8 cellular contexts compared by ENCODE assay signal in genomic region chr5:88140396-88140862, GRCh38.
DNase-seq lines count a peak whose midpoint lies in the region; ATAC-seq and TF ChIP-seq lines count a peak whose summit lies in the region.

No MANE protein-coding gene starts in this region.

- no peak overlapping the region for H3K27ac Mint-ChIP-seq in stimulated activated memory B cell treated with anti-CD40 and anti-IgM and Interleukin-4, amounts not matched to agents 10 μg/mL and 1 μg/mL and 100 μg/mL, for 72 hours

- H3K27ac ChIP-seq in HEK293 (ENCODE audit: extremely low read depth, low read depth, low read length) = peak overlapping the region; percentile 73; the same call in 1 of the 2 replicates
- no peak overlapping the region for H3K27ac ChIP-seq in smooth muscle cell (ENCODE audit: low read depth)

- ATAC-seq in stimulated activated memory B cell treated with anti-CD40 and anti-IgM and Interleukin-4, amounts not matched to agents 10 μg/mL and 1 μg/mL and 100 μg/mL, for 72 hours = no peak
- ATAC-seq in GM18907 (IDR thresholded peaks at IDR 0.05; ENCODE audit: unreplicated experiment) (no peak), HG03159 (IDR thresholded peaks at IDR 0.05; ENCODE audit: unreplicated experiment) (no peak)

- H3K27me3 ChIP-seq in smooth muscle cell (ENCODE audit: low read depth) = peaks cover 49% of the 10 kb centered on the region

- H3K4me2 ChIP-seq in smooth muscle cell = peak overlapping the region; percentile 95

- no peak overlapping the region for H3K9ac ChIP-seq in smooth muscle cell (ENCODE audit: low read depth)

- no peaks in the 10 kb centered on the region for H4K20me1 ChIP-seq in smooth muscle cell (ENCODE audit: low read depth)

- H3K4me1 Mint-ChIP-seq in stimulated activated memory B cell treated with anti-CD40 and anti-IgM and Interleukin-4, amounts not matched to agents 10 μg/mL and 1 μg/mL and 100 μg/mL, for 72 hours = peaks cover 12% of the 10 kb centered on the region

- CTCF ChIA-PET in HEK293 (lab: Yijun Ruan, JAX) = interaction anchor here (0.6 to 1.4 kb wide), 3 partner anchors 95 to 1626 kb away, joined by 3 to 5 read pairs (median 3); no protein-coding TSS in a partner anchor

- peak overlapping the region; percentile 97 for H2AFZ ChIP-seq in smooth muscle cell (ENCODE audit: low read depth)

- H3K9me3 ChIP-seq in HEK293 (ENCODE audit: control insufficient read depth, insufficient read depth, low read depth, low read length) (no peaks in the 10 kb centered on the region), smooth muscle cell (replicated peaks; ENCODE audit: low read depth) (no peaks in the 10 kb centered on the region)

- H3K4me1 ChIP-seq in HEK293 (ENCODE audit: control insufficient read depth, insufficient read depth, low read length) (no peaks in the 10 kb centered on the region), smooth muscle cell (ENCODE audit: low read depth) (peaks cover 5% of the 10 kb centered on the region)

- H3K79me2 ChIP-seq in smooth muscle cell (ENCODE audit: low read depth) = no peaks in the 10 kb centered on the region

- H3K36me3 ChIP-seq in HEK293 (ENCODE audit: control insufficient read depth in 2 of 2, insufficient read depth in 1 of 2, low read length in 2 of 2) = no peaks in the 10 kb centered on the region
- no peaks in the 10 kb centered on the region for H3K36me3 ChIP-seq in smooth muscle cell (ENCODE audit: low read depth)

- no peaks in the 10 kb centered on the region for H3K9me3 Mint-ChIP-seq in stimulated activated memory B cell treated with anti-CD40 and anti-IgM and Interleukin-4, amounts not matched to agents 10 μg/mL and 1 μg/mL and 100 μg/mL, for 72 hours

- H3K36me3 Mint-ChIP-seq in stimulated activated memory B cell treated with anti-CD40 and anti-IgM and Interleukin-4, amounts not matched to agents 10 μg/mL and 1 μg/mL and 100 μg/mL, for 72 hours = no peaks in the 10 kb centered on the region

- H3K27me3 Mint-ChIP-seq in stimulated activated memory B cell treated with anti-CD40 and anti-IgM and Interleukin-4, amounts not matched to agents 10 μg/mL and 1 μg/mL and 100 μg/mL, for 72 hours = no peaks in the 10 kb centered on the region

- 8% methylated on average over 16 of the region's 16 CpGs for WGBS in smooth muscle cell (ENCODE audit: low lambda C conversion rate)

- no peak overlapping the region for H3K4me3 Mint-ChIP-seq in stimulated activated memory B cell treated with anti-CD40 and anti-IgM and Interleukin-4, amounts not matched to agents 10 μg/mL and 1 μg/mL and 100 μg/mL, for 72 hours

- no peak for TF ChIP-seq CTCF in HEK293 (tag by site-specific recombination; IDR thresholded peaks at IDR 0.05)
- TF ChIP-seq CTCF in smooth muscle cell (IDR thresholded peaks at IDR 0.05; ENCODE audit: borderline replicate concordance, insufficient read depth, poor library complexity, severe bottlenecking) = no peak

- DNase-seq in anterior cingulate cortex (lab: John Stamatoyannopoulos, UW) (peak in 44 of 58 donors; percentile 13 to 75 (median 41)), iPS-NIHi11 (ENCODE audit: low spot score) (peak; percentile 71), smooth muscle cell (lab: John Stamatoyannopoulos, UW; ENCODE audit: unreplicated experiment) (no peak), T1000 (lab: John Stamatoyannopoulos, UW) (no peak)

- POLR2A ChIA-PET in HEK293 (lab: Yijun Ruan, JAX) = interaction anchor here (0.7 to 0.8 kb wide), 2 partner anchors 148 to 535 kb away, joined by 3 to 9 read pairs; no protein-coding TSS in a partner anchor

- H3K4me3 ChIP-seq in HEK293 (ENCODE audit: low read depth, low read length) (peak overlapping the region; percentile 47), smooth muscle cell (peak overlapping the region; percentile 72)

- no peaks in the 10 kb centered on the region for H3F3A ChIP-seq in smooth muscle cell (ENCODE audit: low read depth)

TF ChIP-seq in HEK293, 187 proteins besides CTCF, POLR2A, EP300 and RAD21 (continues in another document):
- no peak for TF ChIP-seq SCRT2 (tag by site-specific recombination; IDR thresholded peaks at IDR 0.05)
- no peak for TF ChIP-seq ZNF610 (tag by site-specific recombination; IDR thresholded peaks at IDR 0.05; ENCODE audit: borderline replicate concordance)
- TF ChIP-seq ZNF280C (tag by site-specific recombination; IDR thresholded peaks at IDR 0.05) = no peak
- TF ChIP-seq ZNF26 (tag by site-specific recombination; IDR thresholded peaks at IDR 0.05) = no peak
- no peak for TF ChIP-seq ZSCAN4 (tag by site-specific recombination; IDR thresholded peaks at IDR 0.05)
- TF ChIP-seq GFI1B (tag by site-specific recombination; IDR thresholded peaks at IDR 0.05) = no peak
- no peak for TF ChIP-seq ZNF37A (tag by site-specific recombination; IDR thresholded peaks at IDR 0.05)
- TF ChIP-seq ZNF221 (tag by site-specific recombination; IDR thresholded peaks at IDR 0.05; ENCODE audit: borderline replicate concordance) = no peak
- TF ChIP-seq ZNF266 (tag by site-specific recombination; IDR thresholded peaks at IDR 0.05; ENCODE audit: low read depth) = no peak
- no peak for TF ChIP-seq ZNF621 (tag by site-specific recombination; IDR thresholded peaks at IDR 0.05)
- TF ChIP-seq ZNF596 (tag by site-specific recombination; IDR thresholded peaks at IDR 0.05) = no peak
- no peak for TF ChIP-seq ZNF518A (tag by site-specific recombination; conservative IDR thresholded peaks at IDR 0.05; ENCODE audit: low read depth)

Comparison
In these comparisons a context has a peak if more than half of its experiments do, and no peak if none do; other contexts are left out.
1. DNase-seq: peak in anterior cingulate cortex (44 of 58) and iPS-NIHi11 (single experiment); none in smooth muscle cell (single experiment) and T1000 (single experiment).